23 cellular contexts compared by ENCODE assay signal in genomic region chr1:1879942-1880341, GRCh38. TPM values are rescaled to one million over a fixed set of nuclear protein-coding genes. Genes with fewer than 3 reads are reported as not detected.
"Had no signal": no experiment of that assay in that cellular context is flagged by ENCODE, and none has a peak within 500 bp of the region (broad histone marks: within the 10 kb centered on the region; RNA-seq: fewer than 3 reads in every experiment).

No MANE protein-coding gene starts in this region.

- H3K4me2 ChIP-seq: neural progenitor cell had no signal

- H3K4me3 Mint-ChIP-seq: endodermal cell, neural progenitor cell had no signal

- H3K27me3 ChIP-seq: heart right ventricle, neural progenitor cell, ovary, right atrium auricular region, sigmoid colon had no signal

- H3K9ac ChIP-seq: neural progenitor cell had no signal

- H3K27ac ChIP-seq: coronary artery, heart right ventricle, left ventricle myocardium inferior, lower lobe of right lung, neural progenitor cell, ovary, right atrium auricular region, sigmoid colon, skin epidermis had no signal

- H3K36me3 ChIP-seq: neural progenitor cell, ovary, right atrium auricular region had no signal

- H3K9me3 Mint-ChIP-seq: natural killer cell treated with Interleukin-12 subunit alpha and Interleukin-12 subunit beta and Interleukin-15 and Interleukin-18, amount 100 ng/mL, for 72 hours; type B pancreatic cell had no signal

- H2AFZ ChIP-seq: neural progenitor cell had no signal

- H3K27me3 Mint-ChIP-seq: natural killer cell treated with Interleukin-12 subunit alpha and Interleukin-12 subunit beta and Interleukin-15 and Interleukin-18, amount 100 ng/mL, for 72 hours; type B pancreatic cell had no signal

- H3K9me3 ChIP-seq: heart right ventricle, left ventricle myocardium inferior, lower lobe of right lung, ovary, right atrium auricular region, sigmoid colon had no signal

- H3K4me3 ChIP-seq: heart right ventricle, left ventricle myocardium inferior, lower lobe of right lung, neural progenitor cell, ovary, right atrium auricular region, sigmoid colon, skin epidermis had no signal

- H3K27ac Mint-ChIP-seq: neural progenitor cell had no signal

- FAIRE-seq: urothelium cell line had no signal

- ATAC-seq: natural killer cell treated with Interleukin-12 subunit alpha and Interleukin-12 subunit beta and Interleukin-15 and Interleukin-18, amount 100 ng/mL, for 72 hours had no signal

- DNase-seq: effector CD4-positive, alpha-beta T cell; endodermal cell; foreskin melanocyte; heart right ventricle; hypothalamus; islet precursor cell; left ventricle myocardium inferior; lower lobe of right lung; mesenchymal stem cell; midbrain; nucleus accumbens; ovary; sigmoid colon; stimulated activated CD4-positive, alpha-beta T cell treated with anti-CD3 and anti-CD28 coated beads, Interleukin-12 subunit alpha, Interleukin-12 subunit beta, amount 100 ng/mL, for 4 hours; stimulated activated naive CD4-positive, alpha-beta T cell treated with Interleukin-2 at 50 U/mL for 16 hours had no signal

RNA-seq across cellular contexts. Expression of gene CALML6, which starts 35.1 kb away (rescaled TPM):
- total RNA-seq: left ventricle myocardium inferior, lower lobe of right lung, right atrium auricular region had no signal

RNA-seq across cellular contexts. Expression of gene TMEM52, which starts 39.1 kb away (rescaled TPM):
- total RNA-seq: posterior vena cava had no signal
